ENCODE assay signal across 2 cellular contexts in genomic region chr3:128170866-128171516, GRCh38.
A peak's percentile ranks its signal among the peaks of the same experiment; 100 is the strongest.
TF ChIP-seq lines count a peak whose summit lies in the region.

No MANE protein-coding gene starts in this region.

TF ChIP-seq in A549, 52 proteins besides CTCF, POLR2A, EP300 and RAD21:
- TF ChIP-seq RARB (CRISPR knock-in tag; IDR thresholded peaks at IDR 0.05) (no peak), SMC3 (IDR thresholded peaks at IDR 0.05) (peak; percentile 81), NR3C1 (IDR thresholded peaks at IDR 0.05) (no peak)
- TF ChIP-seq, protein P1, sequence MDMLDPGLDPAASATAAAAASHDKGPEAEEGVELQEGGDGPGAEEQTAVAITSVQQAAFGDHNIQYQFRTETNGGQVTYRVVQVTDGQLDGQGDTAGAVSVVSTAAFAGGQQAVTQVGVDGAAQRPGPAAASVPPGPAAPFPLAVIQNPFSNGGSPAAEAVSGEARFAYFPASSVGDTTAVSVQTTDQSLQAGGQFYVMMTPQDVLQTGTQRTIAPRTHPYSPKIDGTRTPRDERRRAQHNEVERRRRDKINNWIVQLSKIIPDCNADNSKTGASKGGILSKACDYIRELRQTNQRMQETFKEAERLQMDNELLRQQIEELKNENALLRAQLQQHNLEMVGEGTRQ (IDR thresholded peaks at IDR 0.05) = no peak

TF ChIP-seq in GM12878, 131 proteins besides CTCF, POLR2A, EP300 and RAD21:
- no peak for TF ChIP-seq NFYA (IDR thresholded peaks at IDR 0.05; ENCODE audit: borderline replicate concordance, low read depth, low read length)
- no peak for TF ChIP-seq CHD1 (IDR thresholded peaks at IDR 0.05; ENCODE audit: low read depth, low read length)
- no peak for TF ChIP-seq ZNF24 (IDR thresholded peaks at IDR 0.05)
- no peak for TF ChIP-seq SPI1 (IDR thresholded peaks at IDR 0.05; ENCODE audit: borderline replicate concordance, insufficient read depth, low read depth, low read length)
- no peak for TF ChIP-seq MYC (IDR thresholded peaks at IDR 0.05; ENCODE audit: insufficient read depth, insufficient read length, insufficient replicate concordance, low read length, severe bottlenecking)
- no peak for TF ChIP-seq ZNF592 (IDR thresholded peaks at IDR 0.05)
- TF ChIP-seq, protein P2, sequence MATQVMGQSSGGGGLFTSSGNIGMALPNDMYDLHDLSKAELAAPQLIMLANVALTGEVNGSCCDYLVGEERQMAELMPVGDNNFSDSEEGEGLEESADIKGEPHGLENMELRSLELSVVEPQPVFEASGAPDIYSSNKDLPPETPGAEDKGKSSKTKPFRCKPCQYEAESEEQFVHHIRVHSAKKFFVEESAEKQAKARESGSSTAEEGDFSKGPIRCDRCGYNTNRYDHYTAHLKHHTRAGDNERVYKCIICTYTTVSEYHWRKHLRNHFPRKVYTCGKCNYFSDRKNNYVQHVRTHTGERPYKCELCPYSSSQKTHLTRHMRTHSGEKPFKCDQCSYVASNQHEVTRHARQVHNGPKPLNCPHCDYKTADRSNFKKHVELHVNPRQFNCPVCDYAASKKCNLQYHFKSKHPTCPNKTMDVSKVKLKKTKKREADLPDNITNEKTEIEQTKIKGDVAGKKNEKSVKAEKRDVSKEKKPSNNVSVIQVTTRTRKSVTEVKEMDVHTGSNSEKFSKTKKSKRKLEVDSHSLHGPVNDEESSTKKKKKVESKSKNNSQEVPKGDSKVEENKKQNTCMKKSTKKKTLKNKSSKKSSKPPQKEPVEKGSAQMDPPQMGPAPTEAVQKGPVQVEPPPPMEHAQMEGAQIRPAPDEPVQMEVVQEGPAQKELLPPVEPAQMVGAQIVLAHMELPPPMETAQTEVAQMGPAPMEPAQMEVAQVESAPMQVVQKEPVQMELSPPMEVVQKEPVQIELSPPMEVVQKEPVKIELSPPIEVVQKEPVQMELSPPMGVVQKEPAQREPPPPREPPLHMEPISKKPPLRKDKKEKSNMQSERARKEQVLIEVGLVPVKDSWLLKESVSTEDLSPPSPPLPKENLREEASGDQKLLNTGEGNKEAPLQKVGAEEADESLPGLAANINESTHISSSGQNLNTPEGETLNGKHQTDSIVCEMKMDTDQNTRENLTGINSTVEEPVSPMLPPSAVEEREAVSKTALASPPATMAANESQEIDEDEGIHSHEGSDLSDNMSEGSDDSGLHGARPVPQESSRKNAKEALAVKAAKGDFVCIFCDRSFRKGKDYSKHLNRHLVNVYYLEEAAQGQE (IDR thresholded peaks at IDR 0.05; ENCODE audit: low read depth, low read length) = no peak
- TF ChIP-seq STAT3 (IDR thresholded peaks at IDR 0.05; ENCODE audit: low read depth, low read length) = no peak
- no peak for TF ChIP-seq EGR1 (IDR thresholded peaks at IDR 0.05; ENCODE audit: borderline replicate concordance in 1 of 2, low read depth in 2 of 2, low read length in 2 of 2)
- TF ChIP-seq, protein P3, sequence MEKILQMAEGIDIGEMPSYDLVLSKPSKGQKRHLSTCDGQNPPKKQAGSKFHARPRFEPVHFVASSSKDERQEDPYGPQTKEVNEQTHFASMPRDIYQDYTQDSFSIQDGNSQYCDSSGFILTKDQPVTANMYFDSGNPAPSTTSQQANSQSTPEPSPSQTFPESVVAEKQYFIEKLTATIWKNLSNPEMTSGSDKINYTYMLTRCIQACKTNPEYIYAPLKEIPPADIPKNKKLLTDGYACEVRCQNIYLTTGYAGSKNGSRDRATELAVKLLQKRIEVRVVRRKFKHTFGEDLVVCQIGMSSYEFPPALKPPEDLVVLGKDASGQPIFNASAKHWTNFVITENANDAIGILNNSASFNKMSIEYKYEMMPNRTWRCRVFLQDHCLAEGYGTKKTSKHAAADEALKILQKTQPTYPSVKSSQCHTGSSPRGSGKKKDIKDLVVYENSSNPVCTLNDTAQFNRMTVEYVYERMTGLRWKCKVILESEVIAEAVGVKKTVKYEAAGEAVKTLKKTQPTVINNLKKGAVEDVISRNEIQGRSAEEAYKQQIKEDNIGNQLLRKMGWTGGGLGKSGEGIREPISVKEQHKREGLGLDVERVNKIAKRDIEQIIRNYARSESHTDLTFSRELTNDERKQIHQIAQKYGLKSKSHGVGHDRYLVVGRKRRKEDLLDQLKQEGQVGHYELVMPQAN (conservative IDR thresholded peaks at IDR 0.05) = no peak
- no peak for TF ChIP-seq CREM (IDR thresholded peaks at IDR 0.05; ENCODE audit: low read depth)
- TF ChIP-seq BRCA1 (IDR thresholded peaks at IDR 0.05; ENCODE audit: low read depth, low read length) = no peak
- no peak for TF ChIP-seq NR2C2 (IDR thresholded peaks at IDR 0.05; ENCODE audit: borderline replicate concordance, control insufficient read depth, insufficient read length, low read depth)
- no peak for TF ChIP-seq IKZF1 (conservative IDR thresholded peaks at IDR 0.05)
- no peak for TF ChIP-seq ZNF217 (IDR thresholded peaks at IDR 0.05)
- no peak for TF ChIP-seq MTA3 (IDR thresholded peaks at IDR 0.05; ENCODE audit: borderline replicate concordance, low read length)
- TF ChIP-seq EZH2 (IDR thresholded peaks at IDR 0.05; ENCODE audit: borderline replicate concordance, control insufficient read depth, low read depth, low read length) = no peak
- no peak for TF ChIP-seq TCF12 (IDR thresholded peaks at IDR 0.05; ENCODE audit: low read depth, low read length)
- TF ChIP-seq BCL11A (IDR thresholded peaks at IDR 0.05; ENCODE audit: low read depth, low read length) = no peak
